ENCODE assay signal across 1 cellular context in the genomic region with DNA sequence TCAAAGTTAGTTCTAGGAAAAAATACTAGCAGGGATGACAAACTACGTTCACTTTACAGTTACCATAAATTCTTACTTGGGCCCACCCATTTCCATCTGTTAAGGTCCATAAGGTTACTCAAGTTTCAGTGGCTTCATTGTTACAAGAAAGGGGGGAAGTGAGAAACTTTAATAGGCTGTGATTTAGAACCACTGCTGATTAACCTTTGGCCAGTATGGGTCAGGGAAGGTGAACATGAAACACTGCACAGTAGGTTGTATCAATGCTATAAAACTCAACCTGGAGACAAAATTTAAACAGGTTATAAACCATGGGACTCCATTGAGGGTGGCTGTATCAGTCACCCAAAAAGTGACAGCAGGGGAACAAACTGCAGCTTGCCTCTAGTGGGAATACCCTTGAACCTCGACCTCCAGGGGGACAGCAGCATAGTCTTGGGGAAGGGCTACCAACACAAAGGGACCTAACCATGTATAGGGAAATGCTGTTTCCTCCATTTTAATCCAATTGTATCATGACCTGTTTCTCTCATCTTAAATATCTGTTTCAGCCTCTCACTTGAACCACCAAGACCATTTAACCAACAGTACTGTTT.
TF ChIP-seq lines count a peak whose summit lies in the region.

No MANE protein-coding gene starts in this region.

TF ChIP-seq in endothelial cell of umbilical vein, 7 proteins besides CTCF, POLR2A, EP300 and RAD21:
- TF ChIP-seq EZH2 (IDR thresholded peaks at IDR 0.05; ENCODE audit: borderline replicate concordance, low read depth, low read length, severe bottlenecking) (no peak), POLR2AphosphoS5 (IDR thresholded peaks at IDR 0.05; ENCODE audit: insufficient read depth, low read depth, low read length) (peak; percentile 8)
TF ChIP-seq in endothelial cell of umbilical vein: peak in this region for 1.
